ENCODE assay signal across 1 cellular context in the genomic region with DNA sequence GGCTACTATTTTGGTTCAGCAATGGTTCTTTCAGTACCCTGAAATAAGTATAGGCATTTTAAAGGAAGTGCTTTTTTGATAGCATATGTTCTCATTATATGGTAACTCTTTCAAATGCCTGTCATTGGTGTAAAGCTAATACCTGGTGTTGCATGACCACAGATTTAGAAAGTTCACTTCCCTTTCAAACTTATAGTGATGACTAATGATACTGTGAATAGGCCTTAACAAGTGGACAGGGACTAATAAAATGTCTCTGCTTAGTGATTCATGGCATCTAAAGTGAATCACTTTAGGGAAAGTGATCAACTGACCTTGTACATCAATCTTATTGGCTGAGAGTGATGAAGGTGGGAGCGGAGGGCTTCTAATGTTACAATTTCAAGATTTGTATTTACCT.
A peak's percentile ranks its signal among the peaks of the same experiment; 100 is the strongest.
TF ChIP-seq lines count a peak whose summit lies in the region.

No MANE protein-coding gene starts in this region.

TF ChIP-seq in GM12878, 131 proteins besides CTCF, POLR2A, EP300 and RAD21:
- TF ChIP-seq, protein P1, sequence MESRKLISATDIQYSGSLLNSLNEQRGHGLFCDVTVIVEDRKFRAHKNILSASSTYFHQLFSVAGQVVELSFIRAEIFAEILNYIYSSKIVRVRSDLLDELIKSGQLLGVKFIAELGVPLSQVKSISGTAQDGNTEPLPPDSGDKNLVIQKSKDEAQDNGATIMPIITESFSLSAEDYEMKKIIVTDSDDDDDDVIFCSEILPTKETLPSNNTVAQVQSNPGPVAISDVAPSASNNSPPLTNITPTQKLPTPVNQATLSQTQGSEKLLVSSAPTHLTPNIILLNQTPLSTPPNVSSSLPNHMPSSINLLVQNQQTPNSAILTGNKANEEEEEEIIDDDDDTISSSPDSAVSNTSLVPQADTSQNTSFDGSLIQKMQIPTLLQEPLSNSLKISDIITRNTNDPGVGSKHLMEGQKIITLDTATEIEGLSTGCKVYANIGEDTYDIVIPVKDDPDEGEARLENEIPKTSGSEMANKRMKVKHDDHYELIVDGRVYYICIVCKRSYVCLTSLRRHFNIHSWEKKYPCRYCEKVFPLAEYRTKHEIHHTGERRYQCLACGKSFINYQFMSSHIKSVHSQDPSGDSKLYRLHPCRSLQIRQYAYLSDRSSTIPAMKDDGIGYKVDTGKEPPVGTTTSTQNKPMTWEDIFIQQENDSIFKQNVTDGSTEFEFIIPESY (IDR thresholded peaks at IDR 0.05) = no peak
- TF ChIP-seq SPI1 (IDR thresholded peaks at IDR 0.05; ENCODE audit: borderline replicate concordance, insufficient read depth, low read depth, low read length) (peak; percentile 63), ZNF24 (IDR thresholded peaks at IDR 0.05) (no peak), SREBF1 (IDR thresholded peaks at IDR 0.05; ENCODE audit: low read length) (no peak), RUNX3 (IDR thresholded peaks at IDR 0.05; ENCODE audit: low read length) (peak; percentile 76), MYB (IDR thresholded peaks at IDR 0.05; ENCODE audit: borderline replicate concordance, low read depth, low read length) (no peak), JUND (IDR thresholded peaks at IDR 0.05; ENCODE audit: low read depth, low read length) (no peak), CEBPB (IDR thresholded peaks at IDR 0.05; ENCODE audit: borderline replicate concordance in 1 of 2, low read depth in 2 of 2, low read length in 2 of 2) (no peak), MTA2 (IDR thresholded peaks at IDR 0.05; ENCODE audit: low read depth) (0 out of 2 replicates have a peak, but pooled peaks have one; percentile 24), MEF2B (IDR thresholded peaks at IDR 0.05; ENCODE audit: partially characterized antibody, poor library complexity, severe bottlenecking) (peak; percentile 31), FOXM1 (IDR thresholded peaks at IDR 0.05; ENCODE audit: low read depth, low read length) (no peak), RCOR1 (conservative IDR thresholded peaks at IDR 0.05; ENCODE audit: low read depth, low read length) (no peak), NFIC (IDR thresholded peaks at IDR 0.05; ENCODE audit: low read depth, low read length) (0 out of 2 replicates have a peak, but pooled peaks have one; percentile 38), JUNB (IDR thresholded peaks at IDR 0.05) (peak; percentile 61), CREB1 (IDR thresholded peaks at IDR 0.05; ENCODE audit: low read depth) (peak; percentile 54; the same call in 1 of the 2 replicates), MEF2A (IDR thresholded peaks at IDR 0.05; ENCODE audit: insufficient read depth, low read depth, low read length) (peak; percentile 59; the same call in 1 of the 2 replicates), ATF7 (IDR thresholded peaks at IDR 0.05; ENCODE audit: low read depth) (peak; percentile 31; the same call in 1 of the 2 replicates), STAT3 (IDR thresholded peaks at IDR 0.05; ENCODE audit: low read depth, low read length) (no peak), GABPA (IDR thresholded peaks at IDR 0.05; ENCODE audit: low read depth) (0 out of 2 replicates have a peak, but pooled peaks have one; percentile 11)
- TF ChIP-seq, protein P2, sequence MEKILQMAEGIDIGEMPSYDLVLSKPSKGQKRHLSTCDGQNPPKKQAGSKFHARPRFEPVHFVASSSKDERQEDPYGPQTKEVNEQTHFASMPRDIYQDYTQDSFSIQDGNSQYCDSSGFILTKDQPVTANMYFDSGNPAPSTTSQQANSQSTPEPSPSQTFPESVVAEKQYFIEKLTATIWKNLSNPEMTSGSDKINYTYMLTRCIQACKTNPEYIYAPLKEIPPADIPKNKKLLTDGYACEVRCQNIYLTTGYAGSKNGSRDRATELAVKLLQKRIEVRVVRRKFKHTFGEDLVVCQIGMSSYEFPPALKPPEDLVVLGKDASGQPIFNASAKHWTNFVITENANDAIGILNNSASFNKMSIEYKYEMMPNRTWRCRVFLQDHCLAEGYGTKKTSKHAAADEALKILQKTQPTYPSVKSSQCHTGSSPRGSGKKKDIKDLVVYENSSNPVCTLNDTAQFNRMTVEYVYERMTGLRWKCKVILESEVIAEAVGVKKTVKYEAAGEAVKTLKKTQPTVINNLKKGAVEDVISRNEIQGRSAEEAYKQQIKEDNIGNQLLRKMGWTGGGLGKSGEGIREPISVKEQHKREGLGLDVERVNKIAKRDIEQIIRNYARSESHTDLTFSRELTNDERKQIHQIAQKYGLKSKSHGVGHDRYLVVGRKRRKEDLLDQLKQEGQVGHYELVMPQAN (conservative IDR thresholded peaks at IDR 0.05) = no peak
- TF ChIP-seq, protein P3, sequence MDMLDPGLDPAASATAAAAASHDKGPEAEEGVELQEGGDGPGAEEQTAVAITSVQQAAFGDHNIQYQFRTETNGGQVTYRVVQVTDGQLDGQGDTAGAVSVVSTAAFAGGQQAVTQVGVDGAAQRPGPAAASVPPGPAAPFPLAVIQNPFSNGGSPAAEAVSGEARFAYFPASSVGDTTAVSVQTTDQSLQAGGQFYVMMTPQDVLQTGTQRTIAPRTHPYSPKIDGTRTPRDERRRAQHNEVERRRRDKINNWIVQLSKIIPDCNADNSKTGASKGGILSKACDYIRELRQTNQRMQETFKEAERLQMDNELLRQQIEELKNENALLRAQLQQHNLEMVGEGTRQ (IDR thresholded peaks at IDR 0.05; ENCODE audit: borderline replicate concordance, low read depth, low read length) = no peak
- TF ChIP-seq, protein P4, sequence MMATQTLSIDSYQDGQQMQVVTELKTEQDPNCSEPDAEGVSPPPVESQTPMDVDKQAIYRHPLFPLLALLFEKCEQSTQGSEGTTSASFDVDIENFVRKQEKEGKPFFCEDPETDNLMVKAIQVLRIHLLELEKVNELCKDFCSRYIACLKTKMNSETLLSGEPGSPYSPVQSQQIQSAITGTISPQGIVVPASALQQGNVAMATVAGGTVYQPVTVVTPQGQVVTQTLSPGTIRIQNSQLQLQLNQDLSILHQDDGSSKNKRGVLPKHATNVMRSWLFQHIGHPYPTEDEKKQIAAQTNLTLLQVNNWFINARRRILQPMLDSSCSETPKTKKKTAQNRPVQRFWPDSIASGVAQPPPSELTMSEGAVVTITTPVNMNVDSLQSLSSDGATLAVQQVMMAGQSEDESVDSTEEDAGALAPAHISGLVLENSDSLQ (IDR thresholded peaks at IDR 0.05) = 0 out of 2 replicates have a peak, but pooled peaks have one; percentile 31
- TF ChIP-seq, protein P5, sequence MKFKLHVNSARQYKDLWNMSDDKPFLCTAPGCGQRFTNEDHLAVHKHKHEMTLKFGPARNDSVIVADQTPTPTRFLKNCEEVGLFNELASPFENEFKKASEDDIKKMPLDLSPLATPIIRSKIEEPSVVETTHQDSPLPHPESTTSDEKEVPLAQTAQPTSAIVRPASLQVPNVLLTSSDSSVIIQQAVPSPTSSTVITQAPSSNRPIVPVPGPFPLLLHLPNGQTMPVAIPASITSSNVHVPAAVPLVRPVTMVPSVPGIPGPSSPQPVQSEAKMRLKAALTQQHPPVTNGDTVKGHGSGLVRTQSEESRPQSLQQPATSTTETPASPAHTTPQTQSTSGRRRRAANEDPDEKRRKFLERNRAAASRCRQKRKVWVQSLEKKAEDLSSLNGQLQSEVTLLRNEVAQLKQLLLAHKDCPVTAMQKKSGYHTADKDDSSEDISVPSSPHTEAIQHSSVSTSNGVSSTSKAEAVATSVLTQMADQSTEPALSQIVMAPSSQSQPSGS (IDR thresholded peaks at IDR 0.05; ENCODE audit: low read length) = peak; percentile 61; the same call in 1 of the 2 replicates
- TF ChIP-seq, protein P6, sequence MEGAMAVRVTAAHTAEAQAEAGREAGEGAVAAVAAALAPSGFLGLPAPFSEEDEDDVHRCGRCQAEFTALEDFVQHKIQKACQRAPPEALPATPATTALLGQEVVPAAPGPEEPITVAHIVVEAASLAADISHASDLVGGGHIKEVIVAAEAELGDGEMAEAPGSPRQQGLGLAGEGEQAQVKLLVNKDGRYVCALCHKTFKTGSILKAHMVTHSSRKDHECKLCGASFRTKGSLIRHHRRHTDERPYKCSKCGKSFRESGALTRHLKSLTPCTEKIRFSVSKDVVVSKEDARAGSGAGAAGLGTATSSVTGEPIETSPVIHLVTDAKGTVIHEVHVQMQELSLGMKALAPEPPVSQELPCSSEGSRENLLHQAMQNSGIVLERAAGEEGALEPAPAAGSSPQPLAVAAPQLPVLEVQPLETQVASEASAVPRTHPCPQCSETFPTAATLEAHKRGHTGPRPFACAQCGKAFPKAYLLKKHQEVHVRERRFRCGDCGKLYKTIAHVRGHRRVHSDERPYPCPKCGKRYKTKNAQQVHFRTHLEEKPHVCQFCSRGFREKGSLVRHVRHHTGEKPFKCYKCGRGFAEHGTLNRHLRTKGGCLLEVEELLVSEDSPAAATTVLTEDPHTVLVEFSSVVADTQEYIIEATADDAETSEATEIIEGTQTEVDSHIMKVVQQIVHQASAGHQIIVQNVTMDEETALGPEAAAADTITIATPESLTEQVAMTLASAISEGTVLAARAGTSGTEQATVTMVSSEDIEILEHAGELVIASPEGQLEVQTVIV (IDR thresholded peaks at IDR 0.05; ENCODE audit: borderline replicate concordance, partially characterized antibody) = no peak
